Comparison of ENCODE assay signal across 1 cellular context in genomic region chr2:85796549-85797262, GRCh38.
TF ChIP-seq lines count a peak whose summit lies in the region.

No MANE protein-coding gene starts in this region.

TF ChIP-seq in H1, 55 proteins besides CTCF, POLR2A, EP300 and RAD21:
- TF ChIP-seq TEAD4 (IDR thresholded peaks at IDR 0.05; ENCODE audit: low read depth, low read length) (no peak), RNF2 (IDR thresholded peaks at IDR 0.05; ENCODE audit: borderline replicate concordance, low read depth, low read length, missing control alignments, poor library complexity, severe bottlenecking) (no peak), CBX5 (IDR thresholded peaks at IDR 0.05; ENCODE audit: low read depth, low read length) (no peak), SIN3A (conservative IDR thresholded peaks at IDR 0.05 in 1 of 2, IDR thresholded peaks at IDR 0.05 in 1 of 2; ENCODE audit: low read depth in 1 of 2, low read length in 2 of 2) (no peak), KDM5A (IDR thresholded peaks at IDR 0.05; ENCODE audit: low read length) (no peak), TCF12 (IDR thresholded peaks at IDR 0.05; ENCODE audit: low read depth, low read length) (no peak), BCL11A (IDR thresholded peaks at IDR 0.05; ENCODE audit: low read depth in 2 of 2, low read length in 2 of 2) (no peak), SIX5 (IDR thresholded peaks at IDR 0.05; ENCODE audit: low read depth, low read length) (no peak), CHD2 (IDR thresholded peaks at IDR 0.05; ENCODE audit: low read length) (no peak), HDAC2 (IDR thresholded peaks at IDR 0.05; ENCODE audit: borderline replicate concordance in 1 of 2, low read depth in 2 of 2, low read length in 2 of 2) (no peak)
